In the genomic region with DNA sequence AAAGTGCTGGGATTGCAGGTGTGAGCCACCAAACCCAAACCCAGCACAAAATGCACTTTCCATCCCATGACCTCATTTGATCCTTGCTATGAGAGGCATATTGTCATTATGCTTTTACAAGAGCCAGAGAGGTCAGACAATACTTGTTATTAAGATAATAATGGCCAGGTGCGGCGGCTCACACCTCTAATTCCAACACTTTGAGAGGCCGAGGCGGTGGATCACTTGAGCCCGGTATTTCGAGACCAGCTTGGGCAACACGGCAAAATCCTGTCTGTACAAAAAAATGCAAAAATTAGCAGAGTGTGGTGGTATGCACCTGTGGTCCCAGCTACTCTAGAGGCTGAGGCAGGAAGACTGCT, we compare ENCODE assay signal across 14 cellular contexts. TPM values are rescaled to one million over a fixed set of nuclear protein-coding genes. Genes with fewer than 3 reads are reported as not detected.
"Had no signal": no experiment of that assay in that cellular context is flagged by ENCODE, and none has a peak within 500 bp of the region (broad histone marks: within the 10 kb centered on the region; RNA-seq: fewer than 3 reads in every experiment).

No MANE protein-coding gene starts in this region.

- DNase-seq: esophagus squamous epithelium, spleen had no signal

- H3K36me3 ChIP-seq: esophagus squamous epithelium, neural progenitor cell, WERI-Rb-1 had no signal

- H2AFZ ChIP-seq: neural progenitor cell had no signal

- H3K4me2 ChIP-seq: neural progenitor cell had no signal

- H3K27ac ChIP-seq: neural progenitor cell had no signal

- H3K27me3 ChIP-seq: esophagus squamous epithelium, heart left ventricle, neural progenitor cell, spleen had no signal

- H3K36me3 Mint-ChIP-seq: activated naive CD4-positive, alpha-beta T cell treated with anti-CD3 and anti-CD28 coated beads, Interleukin-2, amount 50 U/mL, for 72 hours; naive thymus-derived CD4-positive, alpha-beta T cell; neural progenitor cell had no signal

- H3K9me3 Mint-ChIP-seq: activated naive CD4-positive, alpha-beta T cell treated with anti-CD3 and anti-CD28 coated beads, Interleukin-2, amount 50 U/mL, for 72 hours; activated T-cell treated with anti-CD3 and anti-CD28 coated beads, Interleukin-2, amount 50 U/mL, for 24 hours; activated T-helper 17 cell treated with anti-CD3 and anti-CD28 coated beads, Interleukin-2, amount 50 U/mL, for 72 hours; naive thymus-derived CD4-positive, alpha-beta T cell; neural progenitor cell; stimulated activated naive CD8-positive, alpha-beta T cell treated with anti-CD3 and anti-CD28 coated beads, Interleukin-15, Interleukin-2, amounts not matched to agents 100 ng/mL and 50 ng/mL, for 24 hours had no signal

- H3K9me3 ChIP-seq: esophagus squamous epithelium, heart left ventricle had no signal

- H3K4me3 ChIP-seq: coronary artery, esophagus squamous epithelium, heart left ventricle, lung, neural progenitor cell, spleen had no signal

- H3K9ac ChIP-seq: neural progenitor cell had no signal

- H3K27me3 Mint-ChIP-seq: activated T-cell treated with anti-CD3 and anti-CD28 coated beads, Interleukin-2, amount 50 U/mL, for 24 hours; activated T-helper 17 cell treated with anti-CD3 and anti-CD28 coated beads, Interleukin-2, amount 50 U/mL, for 72 hours; naive thymus-derived CD4-positive, alpha-beta T cell; stimulated activated naive CD8-positive, alpha-beta T cell treated with anti-CD3 and anti-CD28 coated beads, Interleukin-15, Interleukin-2, amounts not matched to agents 100 ng/mL and 50 ng/mL, for 24 hours had no signal

- H3K4me3 Mint-ChIP-seq: activated T-cell treated with anti-CD3 and anti-CD28 coated beads, Interleukin-2, amount 50 U/mL, for 24 hours; activated T-helper 17 cell treated with anti-CD3 and anti-CD28 coated beads, Interleukin-2, amount 50 U/mL, for 72 hours; naive thymus-derived CD4-positive, alpha-beta T cell; neural progenitor cell; stimulated activated naive CD8-positive, alpha-beta T cell treated with anti-CD3 and anti-CD28 coated beads, Interleukin-15, Interleukin-2, amounts not matched to agents 100 ng/mL and 50 ng/mL, for 24 hours had no signal

- H3K27ac Mint-ChIP-seq: activated naive CD4-positive, alpha-beta T cell treated with anti-CD3 and anti-CD28 coated beads, Interleukin-2, amount 50 U/mL, for 72 hours; activated T-cell treated with anti-CD3 and anti-CD28 coated beads, Interleukin-2, amount 50 U/mL, for 24 hours; activated T-helper 17 cell treated with anti-CD3 and anti-CD28 coated beads, Interleukin-2, amount 50 U/mL, for 72 hours; naive thymus-derived CD4-positive, alpha-beta T cell; stimulated activated naive CD8-positive, alpha-beta T cell treated with anti-CD3 and anti-CD28 coated beads, Interleukin-15, Interleukin-2, amounts not matched to agents 100 ng/mL and 50 ng/mL, for 24 hours had no signal

RNA-seq across cellular contexts. Expression of gene IL17B, which starts 55.9 kb away (rescaled TPM):
- total RNA-seq: activated naive CD4-positive, alpha-beta T cell treated with anti-CD3 and anti-CD28 coated beads, Interleukin-2, amount 50 U/mL, for 72 hours; activated T-helper 17 cell treated with anti-CD3 and anti-CD28 coated beads, Interleukin-2, amount 50 U/mL, for 72 hours; mesenteric fat pad; naive thymus-derived CD4-positive, alpha-beta T cell had no signal
- polyA plus RNA-seq: keratinocyte; naive thymus-derived CD4-positive, alpha-beta T cell had no signal
